Comparison of ENCODE assay signal across 22 cellular contexts in the genomic region with DNA sequence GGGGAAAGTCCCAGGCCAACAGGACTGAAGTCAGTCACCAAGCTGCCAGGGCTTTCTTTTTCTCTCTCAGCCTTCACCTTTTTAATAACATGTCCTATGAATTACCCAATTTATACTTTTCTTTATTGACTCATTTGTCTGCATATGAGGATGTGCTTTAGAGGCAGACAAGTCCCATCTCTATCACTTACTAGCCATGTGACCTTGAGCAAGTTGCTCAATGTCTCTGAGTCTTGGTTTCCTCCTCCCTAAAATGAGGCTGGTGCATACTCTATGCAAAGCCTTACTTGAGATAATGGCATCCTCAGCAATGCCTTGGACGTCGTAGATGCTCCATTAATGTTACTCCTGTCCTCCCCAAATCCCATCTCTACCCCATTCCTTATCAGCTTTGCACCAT.
DNase-seq lines count a peak whose midpoint lies in the region; ATAC-seq, FAIRE-seq and TF ChIP-seq lines count a peak whose summit lies in the region.
"Had no signal": no experiment of that assay in that cellular context is flagged by ENCODE, and none has a peak within 500 bp of the region (broad histone marks: within the 10 kb centered on the region; RNA-seq: fewer than 3 reads in every experiment).

No MANE protein-coding gene starts in this region.

- no peak for TF ChIP-seq CTCF in H1 (IDR thresholded peaks at IDR 0.05; ENCODE audit: control extremely low read depth in 1 of 3, insufficient read depth in 1 of 3, low read depth in 1 of 3, low read length in 3 of 3)
- TF ChIP-seq CTCF in nephron progenitor cell (IDR thresholded peaks at IDR 0.05), result no peak

- no peaks in the 10 kb centered on the region for H3K9me3 ChIP-seq in H1 (ENCODE audit: insufficient read depth in 2 of 2, low read depth in 1 of 2, low read length in 1 of 2)
- H3K9me3 ChIP-seq: BLaER1, neutrophil had no signal

- H3K14ac ChIP-seq in H1 (ENCODE audit: insufficient read length), result no peak overlapping the region

- no peaks in the 10 kb centered on the region for H3K36me3 Mint-ChIP-seq in nephron progenitor cell (ENCODE audit: low read depth)
- H3K36me3 Mint-ChIP-seq in activated T-cell treated with anti-CD3 and anti-CD28 coated beads, Interleukin-2, amount 50 U/mL, for 24 hours (ENCODE audit: low read depth), result no peaks in the 10 kb centered on the region
- H3K36me3 Mint-ChIP-seq: IgD-negative memory B cell had no signal

- TF ChIP-seq RAD21 in H1 (IDR thresholded peaks at IDR 0.05 in 1 of 2, conservative IDR thresholded peaks at IDR 0.05 in 1 of 2; ENCODE audit: low read depth in 2 of 2, low read length in 2 of 2), result no peak

- peaks cover 47% of the 10 kb centered on the region for H3K4me1 Mint-ChIP-seq in nephron progenitor cell
- H3K4me1 Mint-ChIP-seq in activated T-cell treated with anti-CD3 and anti-CD28 coated beads, Interleukin-2, amount 50 U/mL, for 24 hours (ENCODE audit: low read depth), result no peaks in the 10 kb centered on the region
- H3K4me1 Mint-ChIP-seq: activated naive CD8-positive, alpha-beta T cell treated with anti-CD3 and anti-CD28 coated beads, Interleukin-2, amount 50 U/mL, for 24 hours; IgD-negative memory B cell had no signal

- peak overlapping the region; percentile 33 for H3K27ac Mint-ChIP-seq in nephron progenitor cell
- no peak overlapping the region for H3K27ac Mint-ChIP-seq in activated T-cell treated with anti-CD3 and anti-CD28 coated beads, Interleukin-2, amount 50 U/mL, for 24 hours
- H3K27ac Mint-ChIP-seq: activated CD8-positive, alpha-beta T cell treated with anti-CD3 and anti-CD28 coated beads for 36 hours; activated naive CD8-positive, alpha-beta T cell treated with anti-CD3 and anti-CD28 coated beads, Interleukin-2, amount 50 U/mL, for 24 hours; activated T-helper 1 cell treated with anti-CD3 and anti-CD28 coated beads, Interleukin-12 subunit alpha, Interleukin-12 subunit beta, Interleukin-2, Interleukin-4 antibody, amounts not matched to agents 30 ng/mL and 10 ng/mL and 1 ng/mL, durations not matched to agents 14 hours and 24 hours and 36 hours; IgD-negative memory B cell; stimulated activated naive CD8-positive, alpha-beta T cell treated with anti-CD3 and anti-CD28 coated beads, Interleukin-15, Interleukin-2, amounts not matched to agents 100 ng/mL and 50 ng/mL, for 24 hours had no signal

- H2AFZ ChIP-seq in H1 (ENCODE audit: low read length), result no peak overlapping the region
- H2AFZ ChIP-seq: PC-9 had no signal

- H2BK12ac ChIP-seq in H1 (ENCODE audit: low read depth, low read length), result no peak overlapping the region

- peaks cover 0 to 4% (median 3%) of the 10 kb centered on the region in 4 experiments; a peak in 4 of 7 replicates for H3K4me1 ChIP-seq in H1 (replicated peaks in 1 of 4; ENCODE audit: control insufficient read depth in 3 of 4, insufficient read depth in 4 of 4, low read length in 3 of 4)

- no peak for TF ChIP-seq POLR2A in H1 (IDR thresholded peaks at IDR 0.05; ENCODE audit: control extremely low read depth in 1 of 2, low read depth in 2 of 2, low read length in 2 of 2)

- no peak overlapping the region for H3K27ac ChIP-seq in H1 (ENCODE audit: low read depth, low read length)
- H3K27ac ChIP-seq: BLaER1, cardiac muscle cell, neutrophil, VCaP had no signal

- peak; percentile 28 for ATAC-seq in GM18868 (IDR thresholded peaks at IDR 0.05; ENCODE audit: unreplicated experiment)
- ATAC-seq in HG02870 (IDR thresholded peaks at IDR 0.05; ENCODE audit: unreplicated experiment), result no peak
- ATAC-seq: activated CD8-positive, alpha-beta T cell treated with anti-CD3 and anti-CD28 coated beads for 36 hours; activated naive CD8-positive, alpha-beta T cell treated with anti-CD3 and anti-CD28 coated beads, Interleukin-2, amount 50 U/mL, for 24 hours had no signal

- DNase-seq in MV-4-11 (lab: John Stamatoyannopoulos, UW) (peak; percentile 63), H1 (ENCODE audit: low read depth in 1 of 2, low spot score in 2 of 2) (no peak), nephron progenitor cell (no peak), NCI-H510A treated with DMSO at 0.1 percent for 48 hours (lab: John Stamatoyannopoulos, UW) (no peak)
- DNase-seq in activated T-cell treated with anti-CD3 and anti-CD28 coated beads, Interleukin-2, amount 50 U/mL, for 24 hours, result no peak
- DNase-seq: activated CD8-positive, alpha-beta T cell treated with anti-CD3 and anti-CD28 coated beads for 36 hours; activated naive CD8-positive, alpha-beta T cell treated with anti-CD3 and anti-CD28 coated beads, Interleukin-2, amount 50 U/mL, for 24 hours; DND-41; kidney; midbrain; NCI-H1048; NCI-H2107; PC-9 had no signal

- no peak for TF ChIP-seq EP300 in H1 (IDR thresholded peaks at IDR 0.05; ENCODE audit: borderline replicate concordance in 1 of 2, low read depth in 2 of 2, low read length in 2 of 2)

- POLR2A ChIA-PET in H1 (lab: Charles Lee; ENCODE audit: partially characterized antibody), result interaction anchor here (1.0 kb wide), 1 partner anchor 107 kb away, joined by 3 read pairs; no protein-coding TSS in a partner anchor

- H3K9ac ChIP-seq in H1 (replicated peaks in 1 of 4; ENCODE audit: extremely low read depth in 1 of 4, low read depth in 3 of 4, low read length in 3 of 4), result no peak overlapping the region
- H3K9ac ChIP-seq: BLaER1 had no signal

- H2AK5ac ChIP-seq in H1 (ENCODE audit: low read depth, low read length), result 0 out of 2 replicates have a peak overlapping the region, but pooled peaks have one; percentile 47

- H3K4me3 ChIP-seq in H1 (ENCODE audit: extremely low read depth in 1 of 4, insufficient read depth in 2 of 4, low read depth in 3 of 4, low read length in 4 of 4), result no peak overlapping the region
- H3K4me3 ChIP-seq: BLaER1, cardiac muscle cell had no signal

- H3K4ac ChIP-seq in H1 (replicated peaks; ENCODE audit: insufficient read length, low read depth, low read length), result no peak overlapping the region

- H2BK20ac ChIP-seq in H1 (ENCODE audit: low read length), result 0 out of 2 replicates have a peak overlapping the region, but pooled peaks have one; percentile 55

- H3K9me3 Mint-ChIP-seq in nephron progenitor cell, result peaks cover 3% of the 10 kb centered on the region
- no peaks in the 10 kb centered on the region for H3K9me3 Mint-ChIP-seq in activated T-cell treated with anti-CD3 and anti-CD28 coated beads, Interleukin-2, amount 50 U/mL, for 24 hours
- H3K9me3 Mint-ChIP-seq: activated CD8-positive, alpha-beta T cell treated with anti-CD3 and anti-CD28 coated beads for 36 hours; activated naive CD8-positive, alpha-beta T cell treated with anti-CD3 and anti-CD28 coated beads, Interleukin-2, amount 50 U/mL, for 24 hours; activated T-helper 1 cell treated with anti-CD3 and anti-CD28 coated beads, Interleukin-12 subunit alpha, Interleukin-12 subunit beta, Interleukin-2, Interleukin-4 antibody, amounts not matched to agents 30 ng/mL and 10 ng/mL and 1 ng/mL, durations not matched to agents 14 hours and 24 hours and 36 hours; IgD-negative memory B cell; stimulated activated naive CD8-positive, alpha-beta T cell treated with anti-CD3 and anti-CD28 coated beads, Interleukin-15, Interleukin-2, amounts not matched to agents 100 ng/mL and 50 ng/mL, for 24 hours had no signal

- no peak overlapping the region for H3K4me2 ChIP-seq in H1 (ENCODE audit: insufficient read depth in 1 of 2, low read depth in 2 of 2, low read length in 2 of 2)

- no peak overlapping the region for H3K23ac ChIP-seq in H1 (ENCODE audit: insufficient read length)

- H3K36me3 ChIP-seq in H1 (ENCODE audit: control insufficient read depth in 2 of 4, insufficient read depth in 4 of 4, low read length in 3 of 4), result no peaks in the 10 kb centered on the region
- H3K36me3 ChIP-seq: BLaER1, cardiac muscle cell, neutrophil had no signal

- H3K79me2 ChIP-seq in H1 (ENCODE audit: control insufficient read depth in 1 of 2, insufficient read depth in 2 of 2, low read length in 2 of 2), result no peaks in the 10 kb centered on the region

- WGBS in H1 (ENCODE audit: extremely low coverage in 1 of 2, insufficient coverage in 1 of 2, insufficient read length in 1 of 2, insufficient replicate concordance in 2 of 2, low coverage in 1 of 2, low lambda C conversion rate in 2 of 2, missing lambda C conversion rate in 1 of 2), 2 experiments, result 98% methylated on average over 2 of the region's 2 CpGs; no CpG with 5 or more reads in 1 of the 2 experiments

- no peak overlapping the region for H4K5ac ChIP-seq in H1 (ENCODE audit: insufficient read length, low read depth, low read length)

- no peak overlapping the region for H4K8ac ChIP-seq in H1 (ENCODE audit: extremely low read depth, insufficient read depth, low read length)

- H2BK120ac ChIP-seq in H1 (replicated peaks; ENCODE audit: low read depth, low read length), result no peak overlapping the region

- no peak overlapping the region for H3K56ac ChIP-seq in H1 (replicated peaks; ENCODE audit: insufficient read length, low read depth, low read length)

- no peaks in the 10 kb centered on the region for H3K27me3 ChIP-seq in H1 (replicated peaks in 1 of 4; ENCODE audit: control insufficient read depth in 3 of 4, extremely low read depth in 1 of 4, insufficient read depth in 3 of 4, low read length in 3 of 4)
- H3K27me3 ChIP-seq: BLaER1, cardiac muscle cell had no signal

- no peak overlapping the region for H3K18ac ChIP-seq in H1 (ENCODE audit: extremely low read depth, low read length)

- H3K4me3 Mint-ChIP-seq in nephron progenitor cell, result no peak overlapping the region
- no peak overlapping the region for H3K4me3 Mint-ChIP-seq in activated T-cell treated with anti-CD3 and anti-CD28 coated beads, Interleukin-2, amount 50 U/mL, for 24 hours
- H3K4me3 Mint-ChIP-seq: activated CD8-positive, alpha-beta T cell treated with anti-CD3 and anti-CD28 coated beads for 36 hours; activated naive CD8-positive, alpha-beta T cell treated with anti-CD3 and anti-CD28 coated beads, Interleukin-2, amount 50 U/mL, for 24 hours; activated T-helper 1 cell treated with anti-CD3 and anti-CD28 coated beads, Interleukin-12 subunit alpha, Interleukin-12 subunit beta, Interleukin-2, Interleukin-4 antibody, amounts not matched to agents 30 ng/mL and 10 ng/mL and 1 ng/mL, durations not matched to agents 14 hours and 24 hours and 36 hours; IgD-negative memory B cell; stimulated activated naive CD8-positive, alpha-beta T cell treated with anti-CD3 and anti-CD28 coated beads, Interleukin-15, Interleukin-2, amounts not matched to agents 100 ng/mL and 50 ng/mL, for 24 hours had no signal

- no peak overlapping the region for H2BK15ac ChIP-seq in H1 (ENCODE audit: low read length)

- no peak for FAIRE-seq in H1 (lab: Jason Lieb, UNC)
- FAIRE-seq: kidney had no signal

- CTCF ChIA-PET in H1 (lab: Charles Lee; ENCODE audit: partially characterized antibody), result interaction anchor here (0.6 to 2.5 kb wide), 22 partner anchors 20 to 1554 kb away, joined by 3 to 11 read pairs (median 5); no protein-coding TSS in a partner anchor

- peaks cover 2% of the 10 kb centered on the region for H3K27me3 Mint-ChIP-seq in nephron progenitor cell (ENCODE audit: low read depth, poor library complexity)
- no peaks in the 10 kb centered on the region for H3K27me3 Mint-ChIP-seq in activated T-cell treated with anti-CD3 and anti-CD28 coated beads, Interleukin-2, amount 50 U/mL, for 24 hours
- H3K27me3 Mint-ChIP-seq: activated CD8-positive, alpha-beta T cell treated with anti-CD3 and anti-CD28 coated beads for 36 hours; stimulated activated naive CD8-positive, alpha-beta T cell treated with anti-CD3 and anti-CD28 coated beads, Interleukin-15, Interleukin-2, amounts not matched to agents 100 ng/mL and 50 ng/mL, for 24 hours had no signal

- H3K23me2 ChIP-seq in H1 (ENCODE audit: low read depth, low read length), result no peaks in the 10 kb centered on the region

- H3K79me1 ChIP-seq in H1 (ENCODE audit: low read depth, low read length), result no peaks in the 10 kb centered on the region

- no peak overlapping the region for H4K91ac ChIP-seq in H1 (replicated peaks; ENCODE audit: insufficient read length, low read length)

- no peak overlapping the region for H2BK5ac ChIP-seq in H1 (ENCODE audit: low read depth, low read length)

- H4K20me1 ChIP-seq in H1 (replicated peaks in 1 of 2; ENCODE audit: control insufficient read depth in 1 of 2, insufficient read depth in 2 of 2, low read length in 2 of 2), result no peaks in the 10 kb centered on the region
- H4K20me1 ChIP-seq: BLaER1 had no signal
